ENCODE assay signal across 1 cellular context in the genomic region with DNA sequence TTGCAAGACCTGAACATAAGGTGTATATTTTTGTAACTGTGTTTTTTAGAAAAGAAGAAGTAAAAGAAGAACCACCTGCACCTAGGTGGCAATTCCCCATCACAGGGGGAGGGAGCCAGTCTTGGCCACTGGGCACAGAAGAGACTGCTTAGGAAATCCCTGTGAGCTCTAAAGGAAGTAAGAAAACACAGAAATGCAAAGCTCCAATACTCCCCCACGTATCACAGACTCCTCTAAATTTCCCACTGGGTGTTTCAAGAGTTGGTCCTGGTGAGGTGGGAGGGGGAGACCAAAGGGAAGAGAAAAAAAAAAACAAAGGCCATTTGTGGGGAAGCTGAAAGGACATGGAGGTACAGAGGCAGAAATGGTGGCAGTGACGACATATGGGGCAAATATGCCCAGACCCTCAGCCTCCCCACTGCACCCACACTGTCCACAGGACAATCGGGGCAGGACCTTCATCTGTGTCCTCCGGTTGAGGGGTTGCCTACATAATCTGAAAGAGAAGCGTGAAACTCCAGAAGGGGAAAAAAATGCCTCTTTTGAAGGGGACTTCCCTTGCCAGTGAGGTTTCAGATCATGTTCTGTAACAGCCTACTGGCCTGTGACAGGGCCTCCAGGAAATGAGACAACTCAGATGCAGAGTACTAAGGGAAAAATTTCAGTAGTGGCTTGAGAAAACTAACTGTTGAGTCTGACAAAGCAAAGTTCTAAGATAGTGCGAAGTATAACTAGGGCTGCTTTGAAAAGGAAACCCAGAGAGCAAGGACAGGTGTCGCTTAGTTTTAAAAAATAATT.
TF ChIP-seq lines count a peak whose summit lies in the region.

No MANE protein-coding gene starts in this region.

TF ChIP-seq in GM12878, 131 proteins besides CTCF, POLR2A, EP300 and RAD21 (continued from another document and continues in another):
- TF ChIP-seq REST (IDR thresholded peaks at IDR 0.05; ENCODE audit: low read depth, low read length) = no peak
- TF ChIP-seq MTA2 (IDR thresholded peaks at IDR 0.05; ENCODE audit: low read depth) = peak; percentile 86
- TF ChIP-seq HCFC1 (IDR thresholded peaks at IDR 0.05; ENCODE audit: low read length) = no peak
- TF ChIP-seq KLF5 (IDR thresholded peaks at IDR 0.05; ENCODE audit: partially characterized antibody) = peak; percentile 55
- TF ChIP-seq CHD2 (IDR thresholded peaks at IDR 0.05; ENCODE audit: borderline replicate concordance, low read depth, low read length) = peak; percentile 65; the same call in 1 of the 2 replicates
- TF ChIP-seq BCLAF1 (IDR thresholded peaks at IDR 0.05) = no peak
- no peak for TF ChIP-seq JUND (IDR thresholded peaks at IDR 0.05; ENCODE audit: low read depth, low read length)
- TF ChIP-seq SMARCA5 (IDR thresholded peaks at IDR 0.05) = peak; percentile 36; the same call in 1 of the 2 replicates
- peak; percentile 31 for TF ChIP-seq TCF7 (IDR thresholded peaks at IDR 0.05; ENCODE audit: borderline replicate concordance)
- no peak for TF ChIP-seq MYC (IDR thresholded peaks at IDR 0.05; ENCODE audit: insufficient read depth, insufficient read length, insufficient replicate concordance, low read length, severe bottlenecking)
- no peak for TF ChIP-seq FOXK2 (IDR thresholded peaks at IDR 0.05)
- no peak for TF ChIP-seq SUPT20H (IDR thresholded peaks at IDR 0.05; ENCODE audit: borderline replicate concordance, control insufficient read depth, low read depth, low read length)
- peak; percentile 80 for TF ChIP-seq BACH1 (IDR thresholded peaks at IDR 0.05; ENCODE audit: borderline replicate concordance)
- TF ChIP-seq SMC3 (IDR thresholded peaks at IDR 0.05; ENCODE audit: borderline replicate concordance, low read length) = peak; percentile 29; the same call in 1 of the 2 replicates
- TF ChIP-seq, protein P1, sequence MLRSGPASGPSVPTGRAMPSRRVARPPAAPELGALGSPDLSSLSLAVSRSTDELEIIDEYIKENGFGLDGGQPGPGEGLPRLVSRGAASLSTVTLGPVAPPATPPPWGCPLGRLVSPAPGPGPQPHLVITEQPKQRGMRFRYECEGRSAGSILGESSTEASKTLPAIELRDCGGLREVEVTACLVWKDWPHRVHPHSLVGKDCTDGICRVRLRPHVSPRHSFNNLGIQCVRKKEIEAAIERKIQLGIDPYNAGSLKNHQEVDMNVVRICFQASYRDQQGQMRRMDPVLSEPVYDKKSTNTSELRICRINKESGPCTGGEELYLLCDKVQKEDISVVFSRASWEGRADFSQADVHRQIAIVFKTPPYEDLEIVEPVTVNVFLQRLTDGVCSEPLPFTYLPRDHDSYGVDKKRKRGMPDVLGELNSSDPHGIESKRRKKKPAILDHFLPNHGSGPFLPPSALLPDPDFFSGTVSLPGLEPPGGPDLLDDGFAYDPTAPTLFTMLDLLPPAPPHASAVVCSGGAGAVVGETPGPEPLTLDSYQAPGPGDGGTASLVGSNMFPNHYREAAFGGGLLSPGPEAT (IDR thresholded peaks at IDR 0.05; ENCODE audit: low read depth) = peak; percentile 94
- TF ChIP-seq NR2C2 (IDR thresholded peaks at IDR 0.05; ENCODE audit: borderline replicate concordance, control insufficient read depth, insufficient read length, low read depth) = no peak
- TF ChIP-seq, protein P2, sequence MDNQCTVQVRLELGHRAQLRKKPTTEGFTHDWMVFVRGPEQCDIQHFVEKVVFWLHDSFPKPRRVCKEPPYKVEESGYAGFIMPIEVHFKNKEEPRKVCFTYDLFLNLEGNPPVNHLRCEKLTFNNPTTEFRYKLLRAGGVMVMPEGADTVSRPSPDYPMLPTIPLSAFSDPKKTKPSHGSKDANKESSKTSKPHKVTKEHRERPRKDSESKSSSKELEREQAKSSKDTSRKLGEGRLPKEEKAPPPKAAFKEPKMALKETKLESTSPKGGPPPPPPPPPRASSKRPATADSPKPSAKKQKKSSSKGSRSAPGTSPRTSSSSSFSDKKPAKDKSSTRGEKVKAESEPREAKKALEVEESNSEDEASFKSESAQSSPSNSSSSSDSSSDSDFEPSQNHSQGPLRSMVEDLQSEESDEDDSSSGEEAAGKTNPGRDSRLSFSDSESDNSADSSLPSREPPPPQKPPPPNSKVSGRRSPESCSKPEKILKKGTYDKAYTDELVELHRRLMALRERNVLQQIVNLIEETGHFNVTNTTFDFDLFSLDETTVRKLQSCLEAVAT (IDR thresholded peaks at IDR 0.05) = peak; percentile 93
- TF ChIP-seq, protein P3, sequence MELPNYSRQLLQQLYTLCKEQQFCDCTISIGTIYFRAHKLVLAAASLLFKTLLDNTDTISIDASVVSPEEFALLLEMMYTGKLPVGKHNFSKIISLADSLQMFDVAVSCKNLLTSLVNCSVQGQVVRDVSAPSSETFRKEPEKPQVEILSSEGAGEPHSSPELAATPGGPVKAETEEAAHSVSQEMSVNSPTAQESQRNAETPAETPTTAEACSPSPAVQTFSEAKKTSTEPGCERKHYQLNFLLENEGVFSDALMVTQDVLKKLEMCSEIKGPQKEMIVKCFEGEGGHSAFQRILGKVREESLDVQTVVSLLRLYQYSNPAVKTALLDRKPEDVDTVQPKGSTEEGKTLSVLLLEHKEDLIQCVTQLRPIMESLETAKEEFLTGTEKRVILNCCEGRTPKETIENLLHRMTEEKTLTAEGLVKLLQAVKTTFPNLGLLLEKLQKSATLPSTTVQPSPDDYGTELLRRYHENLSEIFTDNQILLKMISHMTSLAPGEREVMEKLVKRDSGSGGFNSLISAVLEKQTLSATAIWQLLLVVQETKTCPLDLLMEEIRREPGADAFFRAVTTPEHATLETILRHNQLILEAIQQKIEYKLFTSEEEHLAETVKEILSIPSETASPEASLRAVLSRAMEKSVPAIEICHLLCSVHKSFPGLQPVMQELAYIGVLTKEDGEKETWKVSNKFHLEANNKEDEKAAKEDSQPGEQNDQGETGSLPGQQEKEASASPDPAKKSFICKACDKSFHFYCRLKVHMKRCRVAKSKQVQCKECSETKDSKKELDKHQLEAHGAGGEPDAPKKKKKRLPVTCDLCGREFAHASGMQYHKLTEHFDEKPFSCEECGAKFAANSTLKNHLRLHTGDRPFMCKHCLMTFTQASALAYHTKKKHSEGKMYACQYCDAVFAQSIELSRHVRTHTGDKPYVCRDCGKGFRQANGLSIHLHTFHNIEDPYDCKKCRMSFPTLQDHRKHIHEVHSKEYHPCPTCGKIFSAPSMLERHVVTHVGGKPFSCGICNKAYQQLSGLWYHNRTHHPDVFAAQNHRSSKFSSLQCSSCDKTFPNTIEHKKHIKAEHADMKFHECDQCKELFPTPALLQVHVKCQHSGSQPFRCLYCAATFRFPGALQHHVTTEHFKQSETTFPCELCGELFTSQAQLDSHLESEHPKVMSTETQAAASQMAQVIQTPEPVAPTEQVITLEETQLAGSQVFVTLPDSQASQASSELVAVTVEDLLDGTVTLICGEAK (IDR thresholded peaks at IDR 0.05; ENCODE audit: borderline replicate concordance) = no peak
- 0 out of 2 replicates have a peak, but pooled peaks have one; percentile 0 for TF ChIP-seq RAD51 (IDR thresholded peaks at IDR 0.05)
- peak; percentile 90 for TF ChIP-seq ZBED1 (IDR thresholded peaks at IDR 0.05; ENCODE audit: borderline replicate concordance)
- peak; percentile 77; the same call in 1 of the 2 replicates for TF ChIP-seq TAF1 (IDR thresholded peaks at IDR 0.05; ENCODE audit: borderline replicate concordance, low read depth, low read length)
- peak; percentile 78 to 86; a peak in 3 of 4 replicates for TF ChIP-seq BHLHE40 (IDR thresholded peaks at IDR 0.05; ENCODE audit: borderline replicate concordance in 1 of 2, low read depth in 2 of 2, low read length in 1 of 2)
- TF ChIP-seq, protein P4, sequence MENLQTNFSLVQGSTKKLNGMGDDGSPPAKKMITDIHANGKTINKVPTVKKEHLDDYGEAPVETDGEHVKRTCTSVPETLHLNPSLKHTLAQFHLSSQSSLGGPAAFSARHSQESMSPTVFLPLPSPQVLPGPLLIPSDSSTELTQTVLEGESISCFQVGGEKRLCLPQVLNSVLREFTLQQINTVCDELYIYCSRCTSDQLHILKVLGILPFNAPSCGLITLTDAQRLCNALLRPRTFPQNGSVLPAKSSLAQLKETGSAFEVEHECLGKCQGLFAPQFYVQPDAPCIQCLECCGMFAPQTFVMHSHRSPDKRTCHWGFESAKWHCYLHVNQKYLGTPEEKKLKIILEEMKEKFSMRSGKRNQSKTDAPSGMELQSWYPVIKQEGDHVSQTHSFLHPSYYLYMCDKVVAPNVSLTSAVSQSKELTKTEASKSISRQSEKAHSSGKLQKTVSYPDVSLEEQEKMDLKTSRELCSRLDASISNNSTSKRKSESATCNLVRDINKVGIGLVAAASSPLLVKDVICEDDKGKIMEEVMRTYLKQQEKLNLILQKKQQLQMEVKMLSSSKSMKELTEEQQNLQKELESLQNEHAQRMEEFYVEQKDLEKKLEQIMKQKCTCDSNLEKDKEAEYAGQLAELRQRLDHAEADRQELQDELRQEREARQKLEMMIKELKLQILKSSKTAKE (IDR thresholded peaks at IDR 0.05; ENCODE audit: low read depth, poor library complexity, severe bottlenecking) = peak; percentile 72
- peak; percentile 67 for TF ChIP-seq TCF12 (IDR thresholded peaks at IDR 0.05; ENCODE audit: low read depth, low read length)
- TF ChIP-seq ZZZ3 (IDR thresholded peaks at IDR 0.05; ENCODE audit: control insufficient read depth, insufficient read length, low read depth) = no peak
- TF ChIP-seq SREBF2 (IDR thresholded peaks at IDR 0.05; ENCODE audit: low read length) = no peak
- peak; percentile 84; the same call in 1 of the 2 replicates for TF ChIP-seq HDGF (IDR thresholded peaks at IDR 0.05)
- TF ChIP-seq HDAC6 (IDR thresholded peaks at IDR 0.05; ENCODE audit: unreplicated experiment) = no peak
- peak; percentile 47; the same call in 1 of the 2 replicates for TF ChIP-seq GABPA (IDR thresholded peaks at IDR 0.05; ENCODE audit: low read depth)
- TF ChIP-seq SPI1 (IDR thresholded peaks at IDR 0.05; ENCODE audit: borderline replicate concordance, insufficient read depth, low read depth, low read length) = peak; percentile 63; the same call in 1 of the 2 replicates
- TF ChIP-seq ATF7 (IDR thresholded peaks at IDR 0.05; ENCODE audit: low read depth) = peak; percentile 88
- TF ChIP-seq SMAD1 (IDR thresholded peaks at IDR 0.05; ENCODE audit: low read depth, partially characterized antibody) = peak; percentile 63
- TF ChIP-seq YBX1 (IDR thresholded peaks at IDR 0.05) = no peak
- peak; percentile 87 for TF ChIP-seq MEF2A (IDR thresholded peaks at IDR 0.05; ENCODE audit: insufficient read depth, low read depth, low read length)
- peak in 1 of 2 experiments; percentile 88; a peak in 2 of 4 replicates for TF ChIP-seq CEBPB (IDR thresholded peaks at IDR 0.05; ENCODE audit: borderline replicate concordance in 1 of 2, low read depth in 2 of 2, low read length in 2 of 2)
- TF ChIP-seq GATAD2B (conservative IDR thresholded peaks at IDR 0.05; ENCODE audit: low read depth) = peak; percentile 84
- TF ChIP-seq TBL1XR1 (IDR thresholded peaks at IDR 0.05; ENCODE audit: low read depth, low read length) = peak; percentile 88
- TF ChIP-seq ZNF622 (IDR thresholded peaks at IDR 0.05) = no peak
- TF ChIP-seq SRF (IDR thresholded peaks at IDR 0.05; ENCODE audit: low read depth in 2 of 2, low read length in 2 of 2) = 0 out of 4 replicates have a peak, but pooled peaks of 1 of the 2 experiments have one; percentile 56
- TF ChIP-seq ZNF207 (IDR thresholded peaks at IDR 0.05; ENCODE audit: borderline replicate concordance) = peak; percentile 71; the same call in 1 of the 2 replicates
- TF ChIP-seq MTA3 (IDR thresholded peaks at IDR 0.05; ENCODE audit: borderline replicate concordance, low read length) = peak; percentile 79
